In genomic region chr15:90762109-90762508, GRCh38 we compare ENCODE assay signal across 11 cellular contexts. TPM values are rescaled to one million over a fixed set of nuclear protein-coding genes. Genes with fewer than 3 reads are reported as not detected.
A peak's percentile ranks its signal among the peaks of the same experiment; 100 is the strongest.
DNase-seq lines count a peak whose midpoint lies in the region; ATAC-seq and TF ChIP-seq lines count a peak whose summit lies in the region.
"Had no signal": no experiment of that assay in that cellular context is flagged by ENCODE, and none has a peak within 500 bp of the region (broad histone marks: within the 10 kb centered on the region; RNA-seq: fewer than 3 reads in every experiment).

No MANE protein-coding gene starts in this region.

- peaks cover 0 to 10% (median 2%) of the 10 kb centered on the region in 4 donors for H3K4me1 ChIP-seq in tibial artery
- H3K4me1 ChIP-seq: A549 had no signal

- WGBS in lower leg skin, 2 donors: 65 to 67% methylated on average over 6 of the region's 6 CpGs

- no peak overlapping the region for H3K4me3 Mint-ChIP-seq in T-helper 2 cell treated with Interferon-gamma antibody and Interleukin-4, amounts not matched to agents 5 μg/mL and 100 μg/mL, for 36 hours
- no peak overlapping the region for H3K4me3 Mint-ChIP-seq in central memory CD8-positive, alpha-beta T cell

- TF ChIP-seq CTCF in lower leg skin (IDR thresholded peaks at IDR 0.05) (no peak), tibial artery (IDR thresholded peaks at IDR 0.05) (no peak)

- H3K4me3 ChIP-seq in lower leg skin (ENCODE audit: low read depth, poor library complexity, severe bottlenecking): no peak overlapping the region
- no peak overlapping the region for H3K4me3 ChIP-seq in tibial artery
- H3K4me3 ChIP-seq: A549 had no signal

- H3K4me1 Mint-ChIP-seq in T-helper 2 cell treated with Interferon-gamma antibody and Interleukin-4, amounts not matched to agents 5 μg/mL and 100 μg/mL, for 36 hours (ENCODE audit: low read depth): peaks cover 6% of the 10 kb centered on the region
- no peaks in the 10 kb centered on the region for H3K4me1 Mint-ChIP-seq in central memory CD8-positive, alpha-beta T cell

- intact Hi-C loops in lower leg skin (cut with DNase I; ENCODE audit: low total_unique reads) (no loop called here), tibial artery (cut with DNase I; ENCODE audit: low total_unique reads) (no loop called here)

- no peaks in the 10 kb centered on the region for H3K9me3 ChIP-seq in tibial artery
- H3K9me3 ChIP-seq: A549 had no signal

- ATAC-seq in central memory CD8-positive, alpha-beta T cell (replicated peaks; ENCODE audit: extremely low read depth, poor library complexity, severe bottlenecking): no peak
- ATAC-seq in GM18520 (IDR thresholded peaks at IDR 0.05; ENCODE audit: unreplicated experiment): no peak
- ATAC-seq: A549 had no signal

- no peak for TF ChIP-seq POLR2A in lower leg skin (IDR thresholded peaks at IDR 0.05)

- peaks cover 52% of the 10 kb centered on the region for H3K36me3 Mint-ChIP-seq in T-helper 2 cell treated with Interferon-gamma antibody and Interleukin-4, amounts not matched to agents 5 μg/mL and 100 μg/mL, for 36 hours (ENCODE audit: low read depth)
- H3K36me3 Mint-ChIP-seq in central memory CD8-positive, alpha-beta T cell (ENCODE audit: insufficient read depth): peaks cover 13% of the 10 kb centered on the region

- H3K36me3 ChIP-seq in tibial artery: no peaks in the 10 kb centered on the region

- DNase-seq in T-helper 2 cell treated with Interferon-gamma antibody and Interleukin-4, amounts not matched to agents 5 μg/mL and 100 μg/mL, for 36 hours (ENCODE audit: low spot score): no peak
- DNase-seq in T-helper 2 cell (no peak), lower leg skin (ENCODE audit: low spot score in 2 of 2) (peak; percentile 90 to 94), tibial artery (peak; percentile 86 to 87), ACHN (no peak), DMS79 treated with DMSO at 0.1 percent for 48 hours (lab: John Stamatoyannopoulos, UW) (no peak)
- no peak for DNase-seq in central memory CD8-positive, alpha-beta T cell (ENCODE audit: low spot score in 2 of 2)
- DNase-seq: activated effector memory CD4-positive, alpha-beta T cell treated with anti-CD3 and anti-CD28 coated beads, Interleukin-2, amount 50 U/mL, for 16 hours; T1000 had no signal

- H3K9me3 Mint-ChIP-seq in T-helper 2 cell treated with Interferon-gamma antibody and Interleukin-4, amounts not matched to agents 5 μg/mL and 100 μg/mL, for 36 hours: no peaks in the 10 kb centered on the region
- no peaks in the 10 kb centered on the region for H3K9me3 Mint-ChIP-seq in central memory CD8-positive, alpha-beta T cell

- H3K27me3 ChIP-seq in tibial artery: no peaks in the 10 kb centered on the region

- H3K27me3 Mint-ChIP-seq in T-helper 2 cell treated with Interferon-gamma antibody and Interleukin-4, amounts not matched to agents 5 μg/mL and 100 μg/mL, for 36 hours (ENCODE audit: low read depth): no peaks in the 10 kb centered on the region
- no peaks in the 10 kb centered on the region for H3K27me3 Mint-ChIP-seq in central memory CD8-positive, alpha-beta T cell

- H3K27ac ChIP-seq in tibial artery: no peak overlapping the region
- H3K27ac ChIP-seq: A549 had no signal

- peak overlapping the region; percentile 19 for H3K27ac Mint-ChIP-seq in T-helper 2 cell treated with Interferon-gamma antibody and Interleukin-4, amounts not matched to agents 5 μg/mL and 100 μg/mL, for 36 hours
- H3K27ac Mint-ChIP-seq in central memory CD8-positive, alpha-beta T cell (ENCODE audit: low read depth): peak overlapping the region; percentile 37

- in situ Hi-C loops in ACHN (cut with HindIII; ENCODE audit: low pct_ligation_motif_present, low pct_unique_long_range_greater_than_20kb, low sequenced_read_pairs): no loop called here

RNA-seq across cellular contexts. Expression of gene BLM, which starts 45.0 kb away (rescaled TPM):
- 1 to 10 TPM in 1 of 4 donors, under 1 TPM in 3; 0.30 to 2.0 (median 0.45) TPM for total RNA-seq in lower leg skin

Comparison
In these comparisons a context has a peak if more than half of its experiments do, and no peak if none do; other contexts are left out.
1. DNase-seq: peak in lower leg skin (2 of 2) and tibial artery (2 of 2); none in T-helper 2 cell treated with Interferon-gamma antibody and Interleukin-4, amounts not matched to agents 5 μg/mL and 100 μg/mL, for 36 hours (single experiment), T-helper 2 cell (0 of 5), central memory CD8-positive, alpha-beta T cell (0 of 2), ACHN (single experiment) and DMS79 treated with DMSO at 0.1 percent for 48 hours (single experiment).